In genomic region chr5:175867587-175868347, GRCh38 we compare ENCODE assay signal across 9 cellular contexts. TPM values are rescaled to one million over a fixed set of nuclear protein-coding genes. Genes with fewer than 3 reads are reported as not detected.
DNase-seq lines count a peak whose midpoint lies in the region; ATAC-seq and TF ChIP-seq lines count a peak whose summit lies in the region.
"Had no signal": no experiment of that assay in that cellular context is flagged by ENCODE, and none has a peak within 500 bp of the region (broad histone marks: within the 10 kb centered on the region; RNA-seq: fewer than 3 reads in every experiment).

No MANE protein-coding gene starts in this region.

- no peaks in the 10 kb centered on the region for H3K4me1 ChIP-seq in effector memory CD4-positive, alpha-beta T cell (ENCODE audit: control insufficient read depth, insufficient read depth, low read length, poor library complexity, severe bottlenecking)
- H3K4me1 ChIP-seq: HAP-1 had no signal

- DNase-seq in DMS153 (lab: John Stamatoyannopoulos, UW), result peak; percentile 32
- no peak for DNase-seq in HFF-Myc (ENCODE audit: extremely low read depth, low read depth)
- peak; percentile 24 for DNase-seq in OCI-M1 (lab: John Stamatoyannopoulos, UW)
- DNase-seq in kidney epithelial cell (ENCODE audit: low read depth), result no peak
- DNase-seq in KG1 (lab: John Stamatoyannopoulos, UW), result no peak
- no peak for DNase-seq in T-helper 9 cell
- DNase-seq in effector memory CD4-positive, alpha-beta T cell, result no peak

- H3K9me3 ChIP-seq in effector memory CD4-positive, alpha-beta T cell (ENCODE audit: control insufficient read depth, low read length), result no peaks in the 10 kb centered on the region
- H3K9me3 ChIP-seq: HAP-1 had no signal

- ATAC-seq in GM18907 (IDR thresholded peaks at IDR 0.05; ENCODE audit: unreplicated experiment), result no peak

- TF ChIP-seq CTCF in HFF-Myc (IDR thresholded peaks at IDR 0.05; ENCODE audit: low read depth, low read length, missing control alignments) (peak; percentile 29), kidney epithelial cell (IDR thresholded peaks at IDR 0.05; ENCODE audit: insufficient read depth, low read length, poor library complexity, severe bottlenecking) (peak; percentile 14)

- H3K27me3 ChIP-seq in kidney epithelial cell (ENCODE audit: control insufficient read depth, insufficient read depth, low read length), result peaks cover 25% of the 10 kb centered on the region
- peaks cover 13% of the 10 kb centered on the region for H3K27me3 ChIP-seq in effector memory CD4-positive, alpha-beta T cell (replicated peaks; ENCODE audit: control insufficient read depth, insufficient read depth, low read length, poor library complexity, severe bottlenecking)

- no peak overlapping the region for H3K27ac ChIP-seq in effector memory CD4-positive, alpha-beta T cell (ENCODE audit: insufficient read depth, low read length, poor library complexity, severe bottlenecking)

- no peaks in the 10 kb centered on the region for H3K36me3 ChIP-seq in kidney epithelial cell (ENCODE audit: control insufficient read depth, insufficient read depth, low read length)
- H3K36me3 ChIP-seq in effector memory CD4-positive, alpha-beta T cell (ENCODE audit: control insufficient read depth, insufficient read depth, low read length), result no peaks in the 10 kb centered on the region
- H3K36me3 ChIP-seq: HAP-1 had no signal

- no peak overlapping the region for H3K4me3 ChIP-seq in HFF-Myc (replicated peaks; ENCODE audit: low read depth, low read length)
- no peak overlapping the region for H3K4me3 ChIP-seq in kidney epithelial cell (ENCODE audit: low read depth, low read length)
- no peak overlapping the region for H3K4me3 ChIP-seq in effector memory CD4-positive, alpha-beta T cell (ENCODE audit: insufficient read depth, low read depth, low read length, poor library complexity, severe bottlenecking)
- H3K4me3 ChIP-seq: HAP-1 had no signal

RNA-seq across cellular contexts. Expression of gene CPLX2, which starts 3.6 kb away (rescaled TPM):
- total RNA-seq in kidney epithelial cell, result not detected in 2 replicates

Comparison
In these comparisons a context has a peak if more than half of its experiments do, and no peak if none do; other contexts are left out.
1. DNase-seq: peak in DMS153 (single experiment) and OCI-M1 (single experiment); none in HFF-Myc (single experiment), kidney epithelial cell (single experiment), KG1 (single experiment), T-helper 9 cell (single experiment) and effector memory CD4-positive, alpha-beta T cell (0 of 3).